Comparison of ENCODE assay signal across 12 cellular contexts in the genomic region with DNA sequence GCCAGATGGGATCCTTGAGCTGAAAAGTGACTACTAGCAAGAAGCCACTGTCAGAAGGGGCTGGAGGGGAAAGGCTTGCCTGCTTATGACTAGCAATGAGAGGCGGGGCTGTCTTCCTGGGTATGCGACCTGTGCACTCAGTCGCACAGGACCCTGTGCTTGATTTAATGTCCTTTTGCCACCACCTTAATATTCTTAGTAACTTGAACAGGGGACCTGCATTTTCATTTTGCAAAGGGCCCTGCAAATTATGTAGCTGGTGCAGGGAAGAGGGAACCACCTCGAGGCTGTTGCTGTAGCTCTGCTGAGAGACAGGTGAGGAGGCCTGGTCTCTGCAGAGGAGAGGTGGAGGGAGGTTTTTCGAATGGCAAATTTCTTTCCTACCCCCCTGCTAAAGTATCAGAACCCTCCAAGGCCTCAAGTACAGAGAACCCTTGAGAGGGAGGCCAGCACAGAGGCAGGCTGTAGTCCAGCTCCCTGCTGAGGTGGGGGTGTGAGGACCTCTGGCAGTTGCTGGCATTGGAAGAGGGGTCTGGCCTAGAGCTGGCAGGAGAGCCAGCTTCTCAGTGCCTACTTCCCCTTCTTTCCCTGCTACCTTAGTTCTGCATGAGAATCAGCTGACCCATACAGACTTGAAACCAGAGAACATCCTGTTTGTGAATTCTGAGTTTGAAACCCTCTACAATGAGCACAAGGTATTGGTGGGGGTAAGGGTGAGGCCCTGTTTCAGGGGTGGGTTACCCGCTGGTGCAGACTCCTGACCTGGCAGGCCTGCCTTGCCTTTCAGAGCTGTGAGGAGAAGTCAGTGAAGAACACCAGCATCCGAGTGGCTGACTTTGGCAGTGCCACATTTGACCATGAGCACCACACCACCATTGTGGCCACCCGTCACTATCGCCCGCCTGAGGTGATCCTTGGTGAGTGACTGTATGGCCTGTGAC. TPM values are rescaled to one million over a fixed set of nuclear protein-coding genes. Genes with fewer than 3 reads are reported as not detected.
DNase-seq lines count a peak whose midpoint lies in the region; ATAC-seq and TF ChIP-seq lines count a peak whose summit lies in the region.
"Had no signal": no experiment of that assay in that cellular context is flagged by ENCODE, and none has a peak within 500 bp of the region (broad histone marks: within the 10 kb centered on the region; RNA-seq: fewer than 3 reads in every experiment).

No MANE protein-coding gene starts in this region.

- no peak overlapping the region for H3K27ac ChIP-seq in left ventricle myocardium inferior (replicated peaks)
- H3K27ac ChIP-seq: cardiac muscle cell had no signal

- H3K27me3 Mint-ChIP-seq in activated CD4-positive, alpha-beta memory T cell treated with anti-CD3 and anti-CD28 coated beads, Interleukin-2, amount 10 ng/mL, durations not matched to agents 7 days and 5 days = no peaks in the 10 kb centered on the region
- no peaks in the 10 kb centered on the region for H3K27me3 Mint-ChIP-seq in activated CD4-positive, alpha-beta memory T cell treated with anti-CD3 and anti-CD28 coated beads for 36 hours

- no peak for DNase-seq in activated CD4-positive, alpha-beta memory T cell treated with anti-CD3 and anti-CD28 coated beads, Interleukin-2, amount 10 ng/mL, durations not matched to agents 7 days and 5 days
- DNase-seq in activated CD4-positive, alpha-beta memory T cell treated with anti-CD3 and anti-CD28 coated beads for 36 hours = no peak
- peak; percentile 51 for DNase-seq in RPMI8226
- DNase-seq in posterior vena cava (ENCODE audit: low spot score) = peak; percentile 70
- DNase-seq in NCI-H1694 (lab: John Stamatoyannopoulos, UW) = no peak
- DNase-seq in left ventricle myocardium inferior = no peak
- DNase-seq in NCI-H1694 treated with DMSO at 0.1 percent for 48 hours (lab: John Stamatoyannopoulos, UW) = no peak
- DNase-seq: activated CD4-positive, alpha-beta T cell treated with anti-CD3 and anti-CD28 coated beads for 1 hour; foreskin fibroblast had no signal

- no peak overlapping the region for H3K4me3 ChIP-seq in left ventricle myocardium inferior
- H3K4me3 ChIP-seq: cardiac muscle cell, lung had no signal

- peaks cover 97% of the 10 kb centered on the region for H3K36me3 ChIP-seq in left ventricle myocardium inferior

- POLR2A ChIA-PET in activated CD4-positive, alpha-beta memory T cell treated with anti-CD3 and anti-CD28 coated beads, Interleukin-2, amount 10 ng/mL, durations not matched to agents 7 days and 5 days (lab: Charles Lee) = interaction anchor here (0.6 to 4.1 kb wide), 5 partner anchors 11 to 243 kb away, joined by 3 to 31 read pairs (median 3); a partner anchor contains a TSS
- POLR2A ChIA-PET in activated CD4-positive, alpha-beta memory T cell treated with anti-CD3 and anti-CD28 coated beads for 36 hours (lab: Charles Lee) = interaction anchor here (1.1 kb wide), 1 partner anchor 11 kb away, joined by 3 read pairs; a partner anchor contains a TSS

- peaks cover 36% of the 10 kb centered on the region for H3K4me1 Mint-ChIP-seq in activated CD4-positive, alpha-beta memory T cell treated with anti-CD3 and anti-CD28 coated beads, Interleukin-2, amount 10 ng/mL, durations not matched to agents 7 days and 5 days
- H3K4me1 Mint-ChIP-seq in activated CD4-positive, alpha-beta memory T cell treated with anti-CD3 and anti-CD28 coated beads for 36 hours (ENCODE audit: low read depth) = no peaks in the 10 kb centered on the region

- intact Hi-C loops in activated CD4-positive, alpha-beta memory T cell treated with anti-CD3 and anti-CD28 coated beads for 36 hours (cut with micrococcal nuclease) = no loop called here
- intact Hi-C loops in posterior vena cava (cut with DNase I) (no loop called here), left ventricle myocardium inferior (cut with micrococcal nuclease) (no loop called here)

- H3K36me3 Mint-ChIP-seq in activated CD4-positive, alpha-beta memory T cell treated with anti-CD3 and anti-CD28 coated beads, Interleukin-2, amount 10 ng/mL, durations not matched to agents 7 days and 5 days (ENCODE audit: low read depth) = peaks cover 79% of the 10 kb centered on the region
- peaks cover 53% of the 10 kb centered on the region for H3K36me3 Mint-ChIP-seq in activated CD4-positive, alpha-beta memory T cell treated with anti-CD3 and anti-CD28 coated beads for 36 hours

- peak overlapping the region; percentile 73 for H3K27ac Mint-ChIP-seq in activated CD4-positive, alpha-beta memory T cell treated with anti-CD3 and anti-CD28 coated beads, Interleukin-2, amount 10 ng/mL, durations not matched to agents 7 days and 5 days
- H3K27ac Mint-ChIP-seq in activated CD4-positive, alpha-beta memory T cell treated with anti-CD3 and anti-CD28 coated beads for 36 hours = no peak overlapping the region

- no peaks in the 10 kb centered on the region for H3K27me3 ChIP-seq in left ventricle myocardium inferior (ENCODE audit: low read depth)
- H3K27me3 ChIP-seq: cardiac muscle cell had no signal

- peak; percentile 50 for ATAC-seq in HG02642 (IDR thresholded peaks at IDR 0.05; ENCODE audit: poor library complexity, unreplicated experiment)

- CTCF ChIA-PET in activated CD4-positive, alpha-beta memory T cell treated with anti-CD3 and anti-CD28 coated beads, Interleukin-2, amount 10 ng/mL, durations not matched to agents 7 days and 5 days (lab: Charles Lee) = interaction anchor here (0.6 to 8.3 kb wide), 5 partner anchors 7 to 144 kb away, joined by 3 to 89 read pairs (median 5); a partner anchor contains a TSS
- CTCF ChIA-PET in activated CD4-positive, alpha-beta memory T cell treated with anti-CD3 and anti-CD28 coated beads for 36 hours (lab: Charles Lee) = interaction anchor here (1.0 to 1.3 kb wide), 2 partner anchors 10 to 144 kb away, joined by 3 read pairs; no protein-coding TSS in a partner anchor

- no peaks in the 10 kb centered on the region for H3K9me3 ChIP-seq in left ventricle myocardium inferior (replicated peaks)

- no peak for TF ChIP-seq CTCF in left ventricle myocardium inferior (IDR thresholded peaks at IDR 0.05; ENCODE audit: borderline replicate concordance)

- peaks cover 20% of the 10 kb centered on the region for H3K4me1 ChIP-seq in left ventricle myocardium inferior

- H3K9me3 Mint-ChIP-seq in activated CD4-positive, alpha-beta memory T cell treated with anti-CD3 and anti-CD28 coated beads, Interleukin-2, amount 10 ng/mL, durations not matched to agents 7 days and 5 days = no peaks in the 10 kb centered on the region
- no peaks in the 10 kb centered on the region for H3K9me3 Mint-ChIP-seq in activated CD4-positive, alpha-beta memory T cell treated with anti-CD3 and anti-CD28 coated beads for 36 hours

- H3K4me3 Mint-ChIP-seq in activated CD4-positive, alpha-beta memory T cell treated with anti-CD3 and anti-CD28 coated beads, Interleukin-2, amount 10 ng/mL, durations not matched to agents 7 days and 5 days = no peak overlapping the region
- H3K4me3 Mint-ChIP-seq in activated CD4-positive, alpha-beta memory T cell treated with anti-CD3 and anti-CD28 coated beads for 36 hours = no peak overlapping the region

RNA-seq across cellular contexts. Expression of a gene that starts 11.4 kb away (rescaled TPM):
- 100 to 1,000 TPM; 133 to 136 TPM for total RNA-seq in activated CD4-positive, alpha-beta memory T cell treated with anti-CD3 and anti-CD28 coated beads, Interleukin-2, amount 10 ng/mL, durations not matched to agents 7 days and 5 days
- 100 to 1,000 TPM; 118 to 124 TPM for total RNA-seq in activated CD4-positive, alpha-beta memory T cell treated with anti-CD3 and anti-CD28 coated beads for 36 hours
- total RNA-seq in posterior vena cava (10 to 100 TPM; 37.7 to 42.3 TPM), left ventricle myocardium inferior (53.1 TPM)

Comparison
In these comparisons a context has a peak if more than half of its experiments do, and no peak if none do; other contexts are left out.
1. DNase-seq: peak in RPMI8226 (single experiment) and posterior vena cava (single experiment); none in activated CD4-positive, alpha-beta memory T cell treated with anti-CD3 and anti-CD28 coated beads, Interleukin-2, amount 10 ng/mL, durations not matched to agents 7 days and 5 days (single experiment), activated CD4-positive, alpha-beta memory T cell treated with anti-CD3 and anti-CD28 coated beads for 36 hours (single experiment), NCI-H1694 (single experiment), left ventricle myocardium inferior (single experiment) and NCI-H1694 treated with DMSO at 0.1 percent for 48 hours (single experiment).